Comparison of ENCODE assay signal across 1 cellular context in the genomic region with DNA sequence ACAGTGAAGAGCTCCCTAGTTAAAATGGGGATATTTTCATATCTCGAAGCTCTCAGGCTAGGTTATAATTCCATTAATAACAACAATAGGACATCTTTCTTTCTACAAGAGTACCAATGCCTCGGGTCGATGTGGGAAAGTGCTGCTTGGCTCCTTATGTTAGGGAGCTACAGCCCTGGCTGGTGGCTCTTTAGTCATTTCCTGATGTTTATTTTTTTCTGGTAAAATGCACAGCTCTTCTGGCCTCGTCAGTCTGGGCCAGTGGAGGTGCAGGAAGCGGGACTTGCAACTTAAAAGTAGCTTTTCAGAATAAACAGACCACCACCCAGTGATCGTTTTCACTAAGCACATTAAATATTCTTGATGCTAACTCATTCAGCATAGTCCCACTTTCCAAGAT.
TF ChIP-seq lines count a peak whose summit lies in the region.

No MANE protein-coding gene starts in this region.

TF ChIP-seq in IMR-90, 13 proteins besides CTCF, POLR2A, EP300 and RAD21:
- TF ChIP-seq, protein P1, sequence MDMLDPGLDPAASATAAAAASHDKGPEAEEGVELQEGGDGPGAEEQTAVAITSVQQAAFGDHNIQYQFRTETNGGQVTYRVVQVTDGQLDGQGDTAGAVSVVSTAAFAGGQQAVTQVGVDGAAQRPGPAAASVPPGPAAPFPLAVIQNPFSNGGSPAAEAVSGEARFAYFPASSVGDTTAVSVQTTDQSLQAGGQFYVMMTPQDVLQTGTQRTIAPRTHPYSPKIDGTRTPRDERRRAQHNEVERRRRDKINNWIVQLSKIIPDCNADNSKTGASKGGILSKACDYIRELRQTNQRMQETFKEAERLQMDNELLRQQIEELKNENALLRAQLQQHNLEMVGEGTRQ (IDR thresholded peaks at IDR 0.05; ENCODE audit: low read depth, low read length) = no peak
- TF ChIP-seq CEBPB (IDR thresholded peaks at IDR 0.05; ENCODE audit: low read depth, low read length) (no peak), BHLHE40 (IDR thresholded peaks at IDR 0.05; ENCODE audit: low read depth, low read length) (no peak), CHD1 (IDR thresholded peaks at IDR 0.05; ENCODE audit: low read depth, low read length) (no peak), RFX5 (IDR thresholded peaks at IDR 0.05; ENCODE audit: low read depth, low read length) (no peak), RCOR1 (IDR thresholded peaks at IDR 0.05; ENCODE audit: insufficient replicate concordance, low read length) (no peak), MXI1 (IDR thresholded peaks at IDR 0.05; ENCODE audit: borderline replicate concordance, low read depth, low read length) (no peak)
- TF ChIP-seq, protein P2, sequence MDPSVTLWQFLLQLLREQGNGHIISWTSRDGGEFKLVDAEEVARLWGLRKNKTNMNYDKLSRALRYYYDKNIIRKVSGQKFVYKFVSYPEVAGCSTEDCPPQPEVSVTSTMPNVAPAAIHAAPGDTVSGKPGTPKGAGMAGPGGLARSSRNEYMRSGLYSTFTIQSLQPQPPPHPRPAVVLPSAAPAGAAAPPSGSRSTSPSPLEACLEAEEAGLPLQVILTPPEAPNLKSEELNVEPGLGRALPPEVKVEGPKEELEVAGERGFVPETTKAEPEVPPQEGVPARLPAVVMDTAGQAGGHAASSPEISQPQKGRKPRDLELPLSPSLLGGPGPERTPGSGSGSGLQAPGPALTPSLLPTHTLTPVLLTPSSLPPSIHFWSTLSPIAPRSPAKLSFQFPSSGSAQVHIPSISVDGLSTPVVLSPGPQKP (IDR thresholded peaks at IDR 0.05; ENCODE audit: borderline replicate concordance, low read depth, low read length) = no peak
